1 cellular context compared by ENCODE assay signal in the genomic region with DNA sequence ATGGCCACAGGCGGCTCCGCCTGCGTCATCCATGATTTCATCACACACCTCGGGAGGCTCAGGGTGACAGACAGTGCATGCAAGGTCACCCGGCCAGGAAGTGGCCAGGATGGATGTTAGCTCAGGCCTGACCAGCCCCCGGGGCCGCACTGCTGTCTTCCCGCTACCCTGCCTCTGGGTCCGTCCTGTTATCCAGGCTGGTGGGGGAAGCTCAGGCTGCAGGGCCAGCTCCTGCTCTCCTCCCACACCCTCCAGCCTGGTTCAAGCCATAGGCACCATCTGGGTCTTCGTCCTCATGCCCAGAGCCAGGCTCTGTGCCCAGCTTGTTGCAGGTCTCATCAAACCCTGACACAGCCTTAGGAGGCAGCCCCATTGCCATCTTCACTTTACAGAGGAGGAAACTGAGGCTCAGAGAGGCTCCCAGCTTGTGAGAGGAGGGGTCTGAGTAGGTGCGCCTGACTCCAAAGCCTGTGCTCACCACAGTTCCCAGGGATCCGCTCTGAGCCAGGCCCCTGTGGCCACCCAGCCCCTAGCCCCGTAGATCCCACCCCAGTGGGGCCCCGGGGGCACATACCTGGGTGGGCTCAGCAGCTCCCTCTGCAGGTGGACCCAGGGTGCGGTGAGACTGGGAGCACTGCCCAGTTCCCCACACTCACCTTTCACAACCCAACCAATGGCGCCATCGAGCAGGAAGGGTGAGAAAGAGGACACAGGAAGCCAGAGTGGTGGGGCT.
TF ChIP-seq lines count a peak whose summit lies in the region.

No MANE protein-coding gene starts in this region.

TF ChIP-seq in H1, 55 proteins besides CTCF, POLR2A, EP300 and RAD21:
- TF ChIP-seq CREB1 (IDR thresholded peaks at IDR 0.05) (no peak), SAP30 (IDR thresholded peaks at IDR 0.05; ENCODE audit: insufficient read depth, insufficient replicate concordance, low read length) (no peak), SIRT6 (IDR thresholded peaks at IDR 0.05; ENCODE audit: low read length) (no peak), TEAD4 (IDR thresholded peaks at IDR 0.05; ENCODE audit: low read depth, low read length) (peak; percentile 47; the same call in 1 of the 2 replicates), CEBPB (IDR thresholded peaks at IDR 0.05; ENCODE audit: low read depth, low read length) (no peak), YY1 (IDR thresholded peaks at IDR 0.05; ENCODE audit: low read depth, low read length) (no peak), RBBP5 (IDR thresholded peaks at IDR 0.05; ENCODE audit: borderline replicate concordance, low read depth, low read length) (no peak), BRCA1 (IDR thresholded peaks at IDR 0.05; ENCODE audit: low read depth, low read length) (no peak)
